Comparison of ENCODE assay signal across 2 cellular contexts in the genomic region with DNA sequence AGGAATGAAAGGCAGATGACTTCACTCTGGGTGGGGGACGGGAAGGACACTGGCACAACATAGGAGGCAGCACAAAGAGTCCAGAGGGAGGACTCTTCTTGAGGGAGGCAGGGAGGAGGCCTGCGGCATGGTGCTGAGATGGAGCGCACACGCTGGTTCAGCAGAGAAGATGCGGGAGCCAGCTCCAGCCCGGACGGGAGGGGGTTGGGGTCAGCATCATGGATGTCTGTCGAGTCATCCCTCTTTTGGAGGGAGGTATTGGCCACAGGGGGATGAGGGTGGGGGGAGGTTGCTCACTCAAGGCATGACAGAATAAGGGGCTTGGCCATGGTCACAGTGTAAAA.
TF ChIP-seq lines count a peak whose summit lies in the region.

No MANE protein-coding gene starts in this region.

TF ChIP-seq in GM23338, 12 proteins besides CTCF, POLR2A, EP300 and RAD21:
- TF ChIP-seq, protein P1, sequence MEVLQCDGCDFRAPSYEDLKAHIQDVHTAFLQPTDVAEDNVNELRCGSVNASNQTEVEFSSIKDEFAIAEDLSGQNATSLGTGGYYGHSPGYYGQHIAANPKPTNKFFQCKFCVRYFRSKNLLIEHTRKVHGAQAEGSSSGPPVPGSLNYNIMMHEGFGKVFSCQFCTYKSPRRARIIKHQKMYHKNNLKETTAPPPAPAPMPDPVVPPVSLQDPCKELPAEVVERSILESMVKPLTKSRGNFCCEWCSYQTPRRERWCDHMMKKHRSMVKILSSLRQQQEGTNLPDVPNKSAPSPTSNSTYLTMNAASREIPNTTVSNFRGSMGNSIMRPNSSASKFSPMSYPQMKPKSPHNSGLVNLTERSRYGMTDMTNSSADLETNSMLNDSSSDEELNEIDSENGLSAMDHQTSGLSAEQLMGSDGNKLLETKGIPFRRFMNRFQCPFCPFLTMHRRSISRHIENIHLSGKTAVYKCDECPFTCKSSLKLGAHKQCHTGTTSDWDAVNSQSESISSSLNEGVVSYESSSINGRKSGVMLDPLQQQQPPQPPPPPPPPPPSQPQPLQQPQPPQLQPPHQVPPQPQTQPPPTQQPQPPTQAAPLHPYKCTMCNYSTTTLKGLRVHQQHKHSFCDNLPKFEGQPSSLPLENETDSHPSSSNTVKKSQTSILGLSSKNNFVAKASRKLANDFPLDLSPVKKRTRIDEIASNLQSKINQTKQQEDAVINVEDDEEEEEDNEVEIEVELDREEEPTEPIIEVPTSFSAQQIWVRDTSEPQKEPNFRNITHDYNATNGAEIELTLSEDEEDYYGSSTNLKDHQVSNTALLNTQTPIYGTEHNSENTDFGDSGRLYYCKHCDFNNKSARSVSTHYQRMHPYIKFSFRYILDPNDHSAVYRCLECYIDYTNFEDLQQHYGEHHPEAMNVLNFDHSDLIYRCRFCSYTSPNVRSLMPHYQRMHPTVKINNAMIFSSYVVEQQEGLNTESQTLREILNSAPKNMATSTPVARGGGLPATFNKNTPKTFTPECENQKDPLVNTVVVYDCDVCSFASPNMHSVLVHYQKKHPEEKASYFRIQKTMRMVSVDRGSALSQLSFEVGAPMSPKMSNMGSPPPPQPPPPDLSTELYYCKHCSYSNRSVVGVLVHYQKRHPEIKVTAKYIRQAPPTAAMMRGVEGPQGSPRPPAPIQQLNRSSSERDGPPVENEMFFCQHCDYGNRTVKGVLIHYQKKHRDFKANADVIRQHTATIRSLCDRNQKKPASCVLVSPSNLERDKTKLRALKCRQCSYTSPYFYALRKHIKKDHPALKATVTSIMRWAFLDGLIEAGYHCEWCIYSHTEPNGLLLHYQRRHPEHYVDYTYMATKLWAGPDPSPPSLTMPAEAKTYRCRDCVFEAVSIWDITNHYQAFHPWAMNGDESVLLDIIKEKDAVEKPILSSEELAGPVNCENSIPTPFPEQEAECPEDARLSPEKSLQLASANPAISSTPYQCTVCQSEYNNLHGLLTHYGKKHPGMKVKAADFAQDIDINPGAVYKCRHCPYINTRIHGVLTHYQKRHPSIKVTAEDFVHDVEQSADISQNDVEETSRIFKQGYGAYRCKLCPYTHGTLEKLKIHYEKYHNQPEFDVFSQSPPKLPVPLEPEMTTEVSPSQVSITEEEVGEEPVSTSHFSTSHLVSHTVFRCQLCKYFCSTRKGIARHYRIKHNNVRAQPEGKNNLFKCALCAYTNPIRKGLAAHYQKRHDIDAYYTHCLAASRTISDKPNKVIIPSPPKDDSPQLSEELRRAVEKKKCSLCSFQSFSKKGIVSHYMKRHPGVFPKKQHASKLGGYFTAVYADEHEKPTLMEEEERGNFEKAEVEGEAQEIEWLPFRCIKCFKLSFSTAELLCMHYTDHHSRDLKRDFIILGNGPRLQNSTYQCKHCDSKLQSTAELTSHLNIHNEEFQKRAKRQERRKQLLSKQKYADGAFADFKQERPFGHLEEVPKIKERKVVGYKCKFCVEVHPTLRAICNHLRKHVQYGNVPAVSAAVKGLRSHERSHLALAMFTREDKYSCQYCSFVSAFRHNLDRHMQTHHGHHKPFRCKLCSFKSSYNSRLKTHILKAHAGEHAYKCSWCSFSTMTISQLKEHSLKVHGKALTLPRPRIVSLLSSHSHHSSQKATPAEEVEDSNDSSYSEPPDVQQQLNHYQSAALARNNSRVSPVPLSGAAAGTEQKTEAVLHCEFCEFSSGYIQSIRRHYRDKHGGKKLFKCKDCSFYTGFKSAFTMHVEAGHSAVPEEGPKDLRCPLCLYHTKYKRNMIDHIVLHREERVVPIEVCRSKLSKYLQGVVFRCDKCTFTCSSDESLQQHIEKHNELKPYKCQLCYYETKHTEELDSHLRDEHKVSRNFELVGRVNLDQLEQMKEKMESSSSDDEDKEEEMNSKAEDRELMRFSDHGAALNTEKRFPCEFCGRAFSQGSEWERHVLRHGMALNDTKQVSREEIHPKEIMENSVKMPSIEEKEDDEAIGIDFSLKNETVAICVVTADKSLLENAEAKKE (CRISPR knock-in tag; IDR thresholded peaks at IDR 0.05) = no peak
- TF ChIP-seq, protein P2, sequence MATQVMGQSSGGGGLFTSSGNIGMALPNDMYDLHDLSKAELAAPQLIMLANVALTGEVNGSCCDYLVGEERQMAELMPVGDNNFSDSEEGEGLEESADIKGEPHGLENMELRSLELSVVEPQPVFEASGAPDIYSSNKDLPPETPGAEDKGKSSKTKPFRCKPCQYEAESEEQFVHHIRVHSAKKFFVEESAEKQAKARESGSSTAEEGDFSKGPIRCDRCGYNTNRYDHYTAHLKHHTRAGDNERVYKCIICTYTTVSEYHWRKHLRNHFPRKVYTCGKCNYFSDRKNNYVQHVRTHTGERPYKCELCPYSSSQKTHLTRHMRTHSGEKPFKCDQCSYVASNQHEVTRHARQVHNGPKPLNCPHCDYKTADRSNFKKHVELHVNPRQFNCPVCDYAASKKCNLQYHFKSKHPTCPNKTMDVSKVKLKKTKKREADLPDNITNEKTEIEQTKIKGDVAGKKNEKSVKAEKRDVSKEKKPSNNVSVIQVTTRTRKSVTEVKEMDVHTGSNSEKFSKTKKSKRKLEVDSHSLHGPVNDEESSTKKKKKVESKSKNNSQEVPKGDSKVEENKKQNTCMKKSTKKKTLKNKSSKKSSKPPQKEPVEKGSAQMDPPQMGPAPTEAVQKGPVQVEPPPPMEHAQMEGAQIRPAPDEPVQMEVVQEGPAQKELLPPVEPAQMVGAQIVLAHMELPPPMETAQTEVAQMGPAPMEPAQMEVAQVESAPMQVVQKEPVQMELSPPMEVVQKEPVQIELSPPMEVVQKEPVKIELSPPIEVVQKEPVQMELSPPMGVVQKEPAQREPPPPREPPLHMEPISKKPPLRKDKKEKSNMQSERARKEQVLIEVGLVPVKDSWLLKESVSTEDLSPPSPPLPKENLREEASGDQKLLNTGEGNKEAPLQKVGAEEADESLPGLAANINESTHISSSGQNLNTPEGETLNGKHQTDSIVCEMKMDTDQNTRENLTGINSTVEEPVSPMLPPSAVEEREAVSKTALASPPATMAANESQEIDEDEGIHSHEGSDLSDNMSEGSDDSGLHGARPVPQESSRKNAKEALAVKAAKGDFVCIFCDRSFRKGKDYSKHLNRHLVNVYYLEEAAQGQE (IDR thresholded peaks at IDR 0.05; ENCODE audit: unreplicated experiment) = no peak
- TF ChIP-seq CREB1 (CRISPR knock-in tag; IDR thresholded peaks at IDR 0.05; ENCODE audit: low read depth) (no peak), JUNB (IDR thresholded peaks at IDR 0.05; ENCODE audit: unreplicated experiment) (no peak), POLR2AphosphoS5 (IDR thresholded peaks at IDR 0.05; ENCODE audit: low read depth) (no peak), EZH2phosphoT487 (IDR thresholded peaks at IDR 0.05; ENCODE audit: unreplicated experiment) (no peak), STAT1 (IDR thresholded peaks at IDR 0.05; ENCODE audit: unreplicated experiment) (no peak)

TF ChIP-seq in SK-N-SH, 30 proteins besides CTCF, POLR2A, EP300 and RAD21 (continued from another document):
- TF ChIP-seq, protein P3, sequence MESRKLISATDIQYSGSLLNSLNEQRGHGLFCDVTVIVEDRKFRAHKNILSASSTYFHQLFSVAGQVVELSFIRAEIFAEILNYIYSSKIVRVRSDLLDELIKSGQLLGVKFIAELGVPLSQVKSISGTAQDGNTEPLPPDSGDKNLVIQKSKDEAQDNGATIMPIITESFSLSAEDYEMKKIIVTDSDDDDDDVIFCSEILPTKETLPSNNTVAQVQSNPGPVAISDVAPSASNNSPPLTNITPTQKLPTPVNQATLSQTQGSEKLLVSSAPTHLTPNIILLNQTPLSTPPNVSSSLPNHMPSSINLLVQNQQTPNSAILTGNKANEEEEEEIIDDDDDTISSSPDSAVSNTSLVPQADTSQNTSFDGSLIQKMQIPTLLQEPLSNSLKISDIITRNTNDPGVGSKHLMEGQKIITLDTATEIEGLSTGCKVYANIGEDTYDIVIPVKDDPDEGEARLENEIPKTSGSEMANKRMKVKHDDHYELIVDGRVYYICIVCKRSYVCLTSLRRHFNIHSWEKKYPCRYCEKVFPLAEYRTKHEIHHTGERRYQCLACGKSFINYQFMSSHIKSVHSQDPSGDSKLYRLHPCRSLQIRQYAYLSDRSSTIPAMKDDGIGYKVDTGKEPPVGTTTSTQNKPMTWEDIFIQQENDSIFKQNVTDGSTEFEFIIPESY (IDR thresholded peaks at IDR 0.05; ENCODE audit: borderline replicate concordance, low read depth) = no peak
- TF ChIP-seq NFIC (IDR thresholded peaks at IDR 0.05; ENCODE audit: borderline replicate concordance) (no peak), RCOR1 (IDR thresholded peaks at IDR 0.05; ENCODE audit: low read length) (no peak), GABPA (IDR thresholded peaks at IDR 0.05; ENCODE audit: low read depth) (no peak)
- TF ChIP-seq, protein P4, sequence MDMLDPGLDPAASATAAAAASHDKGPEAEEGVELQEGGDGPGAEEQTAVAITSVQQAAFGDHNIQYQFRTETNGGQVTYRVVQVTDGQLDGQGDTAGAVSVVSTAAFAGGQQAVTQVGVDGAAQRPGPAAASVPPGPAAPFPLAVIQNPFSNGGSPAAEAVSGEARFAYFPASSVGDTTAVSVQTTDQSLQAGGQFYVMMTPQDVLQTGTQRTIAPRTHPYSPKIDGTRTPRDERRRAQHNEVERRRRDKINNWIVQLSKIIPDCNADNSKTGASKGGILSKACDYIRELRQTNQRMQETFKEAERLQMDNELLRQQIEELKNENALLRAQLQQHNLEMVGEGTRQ (IDR thresholded peaks at IDR 0.05; ENCODE audit: borderline replicate concordance, low read depth, low read length) = no peak
